ENCODE assay signal across 14 cellular contexts in the genomic region with DNA sequence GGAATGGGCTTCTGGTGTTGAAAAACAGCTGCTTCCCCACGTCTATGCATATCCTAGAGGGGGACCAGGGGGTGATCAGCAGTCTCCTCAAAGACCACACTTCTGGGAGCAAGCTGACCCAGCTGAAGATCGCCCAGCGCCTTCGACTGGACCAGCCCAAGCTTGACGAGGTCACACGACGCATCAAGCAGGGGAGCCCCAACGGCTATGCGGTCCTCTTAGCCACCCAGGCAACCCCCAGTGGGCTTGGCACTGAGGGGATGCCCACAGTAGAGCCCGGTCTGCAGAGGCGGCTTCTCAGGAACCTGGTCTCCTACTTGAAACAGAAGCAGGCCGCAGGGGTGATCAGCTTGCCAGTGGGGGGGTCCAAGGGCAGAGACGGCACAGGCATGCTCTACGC. TPM values are rescaled to one million over a fixed set of nuclear protein-coding genes. Genes with fewer than 3 reads are reported as not detected.
DNase-seq lines count a peak whose midpoint lies in the region; ATAC-seq and TF ChIP-seq lines count a peak whose summit lies in the region.
"Had no signal": no experiment of that assay in that cellular context is flagged by ENCODE, and none has a peak within 500 bp of the region (broad histone marks: within the 10 kb centered on the region; RNA-seq: fewer than 3 reads in every experiment).

No MANE protein-coding gene starts in this region.

- H2AFZ ChIP-seq in PC-9 = no peak overlapping the region

- H3K9me3 ChIP-seq in PC-9 (ENCODE audit: insufficient read depth, low read depth) (no peaks in the 10 kb centered on the region), endodermal cell (ENCODE audit: control insufficient read depth, low read length) (peaks cover 27% of the 10 kb centered on the region)
- H3K9me3 ChIP-seq: left lung had no signal

- H3K4me1 ChIP-seq in PC-9 (replicated peaks; ENCODE audit: insufficient read depth) = peaks cover 26% of the 10 kb centered on the region
- H3K4me1 ChIP-seq in endodermal cell (ENCODE audit: control insufficient read depth, insufficient read depth, low read length) = peaks cover 16% of the 10 kb centered on the region

- H3K36me3 Mint-ChIP-seq in activated CD4-positive, alpha-beta T cell treated with anti-CD3 and anti-CD28 coated beads for 36 hours (ENCODE audit: low read depth) = peaks cover 43% of the 10 kb centered on the region
- H3K36me3 Mint-ChIP-seq in endodermal cell (ENCODE audit: low read depth) = peaks cover 48% of the 10 kb centered on the region
- peaks cover 29% of the 10 kb centered on the region for H3K36me3 Mint-ChIP-seq in progenitor cell of endocrine pancreas (ENCODE audit: insufficient read depth)
- peaks cover 33% of the 10 kb centered on the region for H3K36me3 Mint-ChIP-seq in osteocyte (ENCODE audit: unreplicated experiment)

- no peaks in the 10 kb centered on the region for H3K9me3 Mint-ChIP-seq in activated CD4-positive, alpha-beta T cell treated with anti-CD3 and anti-CD28 coated beads for 36 hours (ENCODE audit: low read depth)
- peaks cover 6% of the 10 kb centered on the region for H3K9me3 Mint-ChIP-seq in endodermal cell
- H3K9me3 Mint-ChIP-seq in progenitor cell of endocrine pancreas (ENCODE audit: low read depth) = no peaks in the 10 kb centered on the region
- no peaks in the 10 kb centered on the region for H3K9me3 Mint-ChIP-seq in osteocyte (ENCODE audit: unreplicated experiment)

- H3K4me2 ChIP-seq in PC-9 = no peak overlapping the region

- no peak overlapping the region for H3K4me3 Mint-ChIP-seq in activated CD4-positive, alpha-beta T cell treated with anti-CD3 and anti-CD28 coated beads for 36 hours
- peak overlapping the region; percentile 75 for H3K4me3 Mint-ChIP-seq in endodermal cell
- H3K4me3 Mint-ChIP-seq in progenitor cell of endocrine pancreas (ENCODE audit: low read depth) = peak overlapping the region; percentile 63
- no peak overlapping the region for H3K4me3 Mint-ChIP-seq in osteocyte (ENCODE audit: unreplicated experiment)

- H3F3A ChIP-seq in PC-9 (ENCODE audit: insufficient read depth, low read depth) = peaks cover 57% of the 10 kb centered on the region

- POLR2A ChIA-PET in activated CD4-positive, alpha-beta T cell treated with anti-CD3 and anti-CD28 coated beads for 36 hours (lab: Charles Lee) = interaction anchor here (1.5 kb wide), 1 partner anchor 9 kb away, joined by 3 read pairs; a partner anchor contains a TSS
- POLR2A ChIA-PET in PC-9 (lab: Charles Lee; ENCODE audit: unreplicated experiment) = no interaction called here

- peaks cover 23% of the 10 kb centered on the region for H4K20me1 ChIP-seq in PC-9 (ENCODE audit: insufficient read depth)

- 94 to 97% methylated on average over 10 to 14 of the region's 14 CpGs for WGBS in endodermal cell (ENCODE audit: insufficient coverage in 1 of 2, insufficient read length in 1 of 2), 2 experiments

- peaks cover 41% of the 10 kb centered on the region for H3K79me2 ChIP-seq in PC-9 (ENCODE audit: low read depth)

- H3K36me3 ChIP-seq in PC-9 (ENCODE audit: low read depth) (peaks cover 33% of the 10 kb centered on the region), endodermal cell (ENCODE audit: control insufficient read depth, insufficient read depth, low read length) (peaks cover 72% of the 10 kb centered on the region)

- H3K27me3 ChIP-seq in PC-9 (ENCODE audit: insufficient read depth, low read depth) (no peaks in the 10 kb centered on the region), endodermal cell (ENCODE audit: control insufficient read depth, insufficient read depth, low read length, poor library complexity, severe bottlenecking) (no peaks in the 10 kb centered on the region)
- H3K27me3 ChIP-seq: left lung, SJSA1 had no signal

- intact Hi-C loops in activated CD4-positive, alpha-beta T cell treated with anti-CD3 and anti-CD28 coated beads for 36 hours (cut with DNase I, micrococcal nuclease) = loop anchor here in 1 of 2 experiments (5.0 to 10.0 kb wide), 3 partner anchors 581 to 894 kb away; a partner anchor contains a TSS
- intact Hi-C loops in PC-9 (cut with micrococcal nuclease; ENCODE audit: unreplicated experiment) = no loop called here

- no peak overlapping the region for H3K9ac ChIP-seq in endodermal cell (ENCODE audit: extremely low read depth, low read length, poor library complexity, severe bottlenecking)

- DNase-seq in activated CD4-positive, alpha-beta T cell treated with anti-CD3 and anti-CD28 coated beads for 36 hours = no peak
- no peak for DNase-seq in activated CD4-positive, alpha-beta T cell treated with anti-CD3 and anti-CD28 coated beads, Interleukin-2, amount 50 U/mL, for 4 hours
- DNase-seq in PC-9 (no peak), endodermal cell (no peak), progenitor cell of endocrine pancreas (ENCODE audit: low spot score, unreplicated experiment) (no peak), SIG-M5 treated with dmso at 0.1 percent for 504 hours (lab: John Stamatoyannopoulos, UW; ENCODE audit: unreplicated experiment) (no peak), osteocyte (ENCODE audit: extremely low spot score, unreplicated experiment) (no peak), AG08396 (ENCODE audit: low spot score) (no peak)
- DNase-seq: central memory CD4-positive, alpha-beta T cell; IMR-90; NCI-H526 treated with DMSO at 0.1 percent for 48 hours; occipital lobe had no signal

- TSS peak; percentile 12 for BruUV-seq in PC-9 (replicated peaks; lab: Mats Ljungman, UMichigan)

- H3K9me2 ChIP-seq in PC-9 (ENCODE audit: insufficient read depth) = no peaks in the 10 kb centered on the region

- H3K4me3 ChIP-seq in PC-9 (no peak overlapping the region), endodermal cell (ENCODE audit: low read length) (peak overlapping the region; percentile 77)
- H3K4me3 ChIP-seq: left lung, SJSA1 had no signal

- H3K27ac Mint-ChIP-seq in activated CD4-positive, alpha-beta T cell treated with anti-CD3 and anti-CD28 coated beads for 36 hours = peak overlapping the region; percentile 64
- H3K27ac Mint-ChIP-seq in endodermal cell = peak overlapping the region; percentile 32
- H3K27ac Mint-ChIP-seq in progenitor cell of endocrine pancreas = peak overlapping the region; percentile 81
- no peak overlapping the region for H3K27ac Mint-ChIP-seq in osteocyte (ENCODE audit: unreplicated experiment)

- no peaks in the 10 kb centered on the region for H3K27me3 Mint-ChIP-seq in activated CD4-positive, alpha-beta T cell treated with anti-CD3 and anti-CD28 coated beads for 36 hours
- no peaks in the 10 kb centered on the region for H3K27me3 Mint-ChIP-seq in endodermal cell (ENCODE audit: insufficient read depth)
- H3K27me3 Mint-ChIP-seq in progenitor cell of endocrine pancreas = no peaks in the 10 kb centered on the region
- no peaks in the 10 kb centered on the region for H3K27me3 Mint-ChIP-seq in osteocyte (ENCODE audit: unreplicated experiment)

- ATAC-seq in activated CD4-positive, alpha-beta T cell treated with anti-CD3 and anti-CD28 coated beads for 36 hours = no peak
- ATAC-seq: left lung had no signal

- H3K27ac ChIP-seq in PC-9 (no peak overlapping the region), endodermal cell (ENCODE audit: low read depth, low read length) (no peak overlapping the region)
- H3K27ac ChIP-seq: left lung, SJSA1 had no signal

- CTCF ChIA-PET in activated CD4-positive, alpha-beta T cell treated with anti-CD3 and anti-CD28 coated beads for 36 hours (lab: Charles Lee) = interaction anchor here (0.6 to 1.4 kb wide), 4 partner anchors 11 to 105 kb away, joined by 3 to 8 read pairs (median 4); no protein-coding TSS in a partner anchor
- CTCF ChIA-PET in PC-9 (lab: Charles Lee) = no interaction called here

- no peak for TF ChIP-seq CTCF in PC-9 (conservative IDR thresholded peaks at IDR 0.05)
- no peak for TF ChIP-seq CTCF in endodermal cell (conservative IDR thresholded peaks at IDR 0.05)
- TF ChIP-seq CTCF in progenitor cell of endocrine pancreas (IDR thresholded peaks at IDR 0.05; ENCODE audit: unreplicated experiment) = no peak
- TF ChIP-seq CTCF in osteocyte (IDR thresholded peaks at IDR 0.05) = no peak

- H3K4me1 Mint-ChIP-seq in activated CD4-positive, alpha-beta T cell treated with anti-CD3 and anti-CD28 coated beads for 36 hours = peaks cover 60% of the 10 kb centered on the region
- H3K4me1 Mint-ChIP-seq in endodermal cell (peaks cover 33% of the 10 kb centered on the region), progenitor cell of endocrine pancreas (ENCODE audit: low read depth) (peaks cover 31% of the 10 kb centered on the region), osteocyte (ENCODE audit: unreplicated experiment) (peaks cover 40% of the 10 kb centered on the region)

RNA-seq across cellular contexts. Expression of a gene that starts 2.5 kb away (rescaled TPM):
- 10 to 100 TPM; 20.9 to 21.5 TPM for total RNA-seq in activated CD4-positive, alpha-beta T cell treated with anti-CD3 and anti-CD28 coated beads for 36 hours
- total RNA-seq in PC-9 (2021) (29.1 and 29.4 TPM in 2 replicates), endodermal cell (10 to 100 TPM; 49.5 to 58.2 TPM), progenitor cell of endocrine pancreas (69.7 and 75.8 TPM in 2 replicates), osteocyte (50.3 and 53.7 TPM in 2 replicates)
- polyA plus RNA-seq in endodermal cell (2013, experiment 1 of 2) = 38.9 TPM
- 34.4 TPM for polyA plus RNA-seq in endodermal cell (2013, experiment 2 of 2)

RNA-seq across cellular contexts. Expression of a gene that starts 8.5 kb away (rescaled TPM):
- 100 to 1,000 TPM; 124 to 129 TPM for total RNA-seq in activated CD4-positive, alpha-beta T cell treated with anti-CD3 and anti-CD28 coated beads for 36 hours
- total RNA-seq in PC-9 (2021) (75.0 and 79.1 TPM in 2 replicates), endodermal cell (100 to 1,000 TPM; 153 to 225 TPM), progenitor cell of endocrine pancreas (130 and 131 TPM in 2 replicates), osteocyte (94.1 and 94.8 TPM in 2 replicates)
- polyA plus RNA-seq in endodermal cell (2013, experiment 1 of 2) = 176 TPM
- 180 TPM for polyA plus RNA-seq in endodermal cell (2013, experiment 2 of 2)

Comparison
In these comparisons a context has a peak if more than half of its experiments do, and no peak if none do; other contexts are left out.
1. H3K4me3 Mint-ChIP-seq: peak in endodermal cell (single experiment) and progenitor cell of endocrine pancreas (single experiment); none in activated CD4-positive, alpha-beta T cell treated with anti-CD3 and anti-CD28 coated beads for 36 hours (single experiment) and osteocyte (single experiment).